ENCODE assay signal across 31 cellular contexts in the genomic region with DNA sequence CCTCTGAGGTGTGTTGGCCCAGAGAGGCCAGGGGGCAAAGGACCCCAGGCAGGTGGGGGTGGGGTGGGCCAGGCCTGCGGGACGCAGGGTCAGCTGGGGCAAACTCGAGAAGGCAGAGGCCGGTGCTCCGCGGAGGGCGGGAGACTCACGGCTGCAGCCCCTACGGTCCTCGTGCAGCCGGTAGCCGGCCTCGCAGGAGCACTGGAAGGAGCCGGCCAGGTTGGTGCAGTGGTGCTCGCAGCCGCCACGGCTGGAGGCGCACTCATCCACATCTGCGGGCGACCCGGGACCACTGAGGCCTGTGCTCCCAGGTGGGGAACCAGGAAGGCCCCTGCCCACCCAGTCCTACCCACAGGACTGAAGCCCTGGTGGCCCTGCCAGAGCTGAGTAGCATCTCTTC. TPM values are rescaled to one million over a fixed set of nuclear protein-coding genes. Genes with fewer than 3 reads are reported as not detected.
A peak's percentile ranks its signal among the peaks of the same experiment; 100 is the strongest.
DNase-seq lines count a peak whose midpoint lies in the region; ATAC-seq and TF ChIP-seq lines count a peak whose summit lies in the region.
"Had no signal": no experiment of that assay in that cellular context is flagged by ENCODE, and none has a peak within 500 bp of the region (broad histone marks: within the 10 kb centered on the region; RNA-seq: fewer than 3 reads in every experiment).

No MANE protein-coding gene starts in this region.

- no peak for TF ChIP-seq CTCF in HCT116 (IDR thresholded peaks at IDR 0.05 in 2 of 3, conservative IDR thresholded peaks at IDR 0.05 in 1 of 3; ENCODE audit: borderline replicate concordance in 1 of 3, insufficient read depth in 1 of 3, low read depth in 2 of 3, low read length in 2 of 3)
- no peak for TF ChIP-seq CTCF in Calu3 (IDR thresholded peaks at IDR 0.05; ENCODE audit: unreplicated experiment)

- H4K91ac ChIP-seq in neuronal stem cell (ENCODE audit: low read depth, low read length, poor library complexity) = no peak overlapping the region

- ATAC-seq in HCT116 (peak; percentile 34; the same call in 1 of the 2 replicates), GM21717 (IDR thresholded peaks at IDR 0.05; ENCODE audit: unreplicated experiment) (no peak), GM18517 (IDR thresholded peaks at IDR 0.05; ENCODE audit: unreplicated experiment) (no peak)
- ATAC-seq: CD8-positive, alpha-beta T cell had no signal

- H3K4me2 ChIP-seq in BLaER1 (0 out of 2 replicates have a peak overlapping the region, but pooled peaks have one; percentile 41), HCT116 (ENCODE audit: low read length) (peak overlapping the region; percentile 78), neuronal stem cell (ENCODE audit: insufficient read depth, low read length, poor library complexity, severe bottlenecking) (no peak overlapping the region)
- H3K4me2 ChIP-seq: A549 had no signal

- H3K23ac ChIP-seq in neuronal stem cell (ENCODE audit: low read depth, low read length, poor library complexity) = peak overlapping the region; percentile 89

- H2AK5ac ChIP-seq in neuronal stem cell (ENCODE audit: low read depth, low read length) = no peak overlapping the region

- H3K4ac ChIP-seq in neuronal stem cell (ENCODE audit: low read length) = no peak overlapping the region

- peaks cover 51% of the 10 kb centered on the region for H3K4me1 ChIP-seq in BLaER1
- peaks cover 15 to 61% of the 10 kb centered on the region in 2 experiments for H3K4me1 ChIP-seq in HCT116 (ENCODE audit: control insufficient read depth in 1 of 2, insufficient read depth in 2 of 2, low read length in 2 of 2)
- no peaks in the 10 kb centered on the region for H3K4me1 ChIP-seq in neuronal stem cell (ENCODE audit: control insufficient read depth in 2 of 2, insufficient read depth in 1 of 2, low read depth in 1 of 2, low read length in 2 of 2)
- H3K4me1 ChIP-seq: BE2C, Caco-2 had no signal

- no peak for TF ChIP-seq RAD21 in HCT116 (IDR thresholded peaks at IDR 0.05; ENCODE audit: low read depth)

- H3K36me3 ChIP-seq in BLaER1 (peaks cover 44% of the 10 kb centered on the region), HCT116 (ENCODE audit: control insufficient read depth in 1 of 2, insufficient read depth in 2 of 2, low read length in 2 of 2) (no peaks in the 10 kb centered on the region), neuronal stem cell (replicated peaks in 1 of 2; ENCODE audit: control insufficient read depth in 2 of 2, insufficient read depth in 2 of 2, low read length in 2 of 2) (no peaks in the 10 kb centered on the region)
- H3K36me3 ChIP-seq: BE2C had no signal

- peaks cover 6% of the 10 kb centered on the region for H3K79me1 ChIP-seq in neuronal stem cell (ENCODE audit: low read depth, low read length)

- H4K20me1 ChIP-seq in BLaER1 = peaks cover 80% of the 10 kb centered on the region
- no peaks in the 10 kb centered on the region for H4K20me1 ChIP-seq in HCT116 (ENCODE audit: insufficient read depth)

- no peak overlapping the region for H3K18ac ChIP-seq in neuronal stem cell (ENCODE audit: low read length)

- H3K14ac ChIP-seq in neuronal stem cell (ENCODE audit: low read length) = no peak overlapping the region

- TF ChIP-seq POLR2A in HCT116 (IDR thresholded peaks at IDR 0.05; ENCODE audit: borderline replicate concordance, extremely low read depth, insufficient read depth, insufficient read length) = no peak

- CTCF ChIA-PET in HCT116 (lab: Charles Lee) (no interaction called here), Calu3 (lab: Charles Lee) (no interaction called here)

- H4K8ac ChIP-seq in neuronal stem cell (ENCODE audit: low read depth, low read length) = peak overlapping the region; percentile 43

- H3K9me3 Mint-ChIP-seq in Calu3 (ENCODE audit: low read depth, unreplicated experiment) = no peaks in the 10 kb centered on the region
- H3K9me3 Mint-ChIP-seq: CD4-positive, alpha-beta T cell; CD4-positive, CD25-positive, alpha-beta regulatory T cell; CD8-positive, alpha-beta memory T cell; CD8-positive, alpha-beta T cell had no signal

- no peak overlapping the region for H3K27ac ChIP-seq in BLaER1
- peak overlapping the region; percentile 50 for H3K27ac ChIP-seq in HCT116 (ENCODE audit: low read depth, low read length)
- no peak overlapping the region for H3K27ac ChIP-seq in neuronal stem cell (replicated peaks; ENCODE audit: low read length)
- H3K27ac ChIP-seq: 22Rv1; BLaER1 treated with 17β-estradiol and CSF1 and Interleukin-3, amounts not matched to agents 10 nM and 100 nM; C4-2B had no signal

- H2BK15ac ChIP-seq in neuronal stem cell (ENCODE audit: low read length) = no peak overlapping the region

- H2BK5ac ChIP-seq in neuronal stem cell (ENCODE audit: low read length) = no peak overlapping the region

- H2AFZ ChIP-seq in HCT116 (ENCODE audit: low read depth, low read length, poor library complexity, severe bottlenecking) (no peak overlapping the region), neuronal stem cell (ENCODE audit: low read length) (no peak overlapping the region)

- no peak overlapping the region for H3K4me3 ChIP-seq in BLaER1
- peak overlapping the region in 1 of 2 experiments; percentile 41; a peak in 2 of 4 replicates for H3K4me3 ChIP-seq in HCT116 (replicated peaks in 1 of 2; ENCODE audit: low read depth in 1 of 2, low read length in 2 of 2)
- H3K4me3 ChIP-seq in neuronal stem cell (ENCODE audit: low read length in 2 of 2) = no peak overlapping the region
- H3K4me3 ChIP-seq: A549; BLaER1 treated with 17β-estradiol and CSF1 and Interleukin-3, amounts not matched to agents 10 nM and 100 nM had no signal

- H3K4me1 Mint-ChIP-seq in Calu3 (ENCODE audit: low read depth, unreplicated experiment) = no peaks in the 10 kb centered on the region
- H3K4me1 Mint-ChIP-seq: B cell; CD14-positive monocyte; CD8-positive, alpha-beta memory T cell had no signal

- WGBS in neuronal stem cell (ENCODE audit: extremely low coverage in 2 of 2, insufficient read length in 2 of 2, insufficient replicate concordance in 1 of 2), 2 donors = no CpG with 5 or more reads among the region's 21 CpGs

- no peaks in the 10 kb centered on the region for H3K79me2 ChIP-seq in HCT116 (ENCODE audit: insufficient read depth, low read length)

- H2BK12ac ChIP-seq in neuronal stem cell (ENCODE audit: low read length) = peak overlapping the region; percentile 73

- H3K9me3 ChIP-seq in BLaER1 = no peaks in the 10 kb centered on the region
- no peaks in the 10 kb centered on the region for H3K9me3 ChIP-seq in HCT116 (ENCODE audit: control insufficient read depth in 1 of 2, insufficient read depth in 1 of 2, low read depth in 1 of 2, low read length in 2 of 2)
- H3K9me3 ChIP-seq in neuronal stem cell (replicated peaks in 1 of 2; ENCODE audit: control insufficient read depth in 2 of 2, insufficient read depth in 1 of 2, low read depth in 1 of 2, low read length in 2 of 2) = no peaks in the 10 kb centered on the region
- H3K9me3 ChIP-seq: A549, BE2C, Caco-2 had no signal

- intact Hi-C loops in HCT116 (cut with micrococcal nuclease) = loop anchor here (2.0 kb wide), 1 partner anchor 21 kb away; no protein-coding TSS in a partner anchor
- intact Hi-C loops in Calu3 (cut with micrococcal nuclease; ENCODE audit: unreplicated experiment) = no loop called here

- no TSS peak for BruUV-seq in HCT116 (replicated peaks; lab: Mats Ljungman, UMichigan)
- no TSS peak for BruUV-seq in Calu3 (replicated peaks; lab: Mats Ljungman, UMichigan)

- no peaks in the 10 kb centered on the region for H3K9me2 ChIP-seq in HCT116 (ENCODE audit: insufficient read depth)

- no peak overlapping the region for H2BK120ac ChIP-seq in neuronal stem cell (ENCODE audit: low read depth, low read length)

- RAD21 ChIA-PET in HCT116 (lab: Charles Lee; ENCODE audit: low non-redundant PET in 1 of 2, low total read pairs in 2 of 2, uncharacterized antibody in 2 of 2, unreplicated experiment in 2 of 2) = no interaction called here

- H3K27me3 Mint-ChIP-seq in Calu3 (ENCODE audit: unreplicated experiment) = no peaks in the 10 kb centered on the region
- H3K27me3 Mint-ChIP-seq: B cell; CD4-positive, alpha-beta memory T cell; CD4-positive, alpha-beta T cell; CD4-positive, CD25-positive, alpha-beta regulatory T cell; CD8-positive, alpha-beta memory T cell had no signal

- no peaks in the 10 kb centered on the region for H3K36me3 Mint-ChIP-seq in Calu3 (ENCODE audit: insufficient read depth, unreplicated experiment)

- POLR2A ChIA-PET in HCT116 (lab: Charles Lee) = no interaction called here

- H3K27ac Mint-ChIP-seq in Calu3 (ENCODE audit: unreplicated experiment) = no peak overlapping the region
- H3K27ac Mint-ChIP-seq: B cell; CD14-positive monocyte; CD4-positive, alpha-beta memory T cell; CD4-positive, alpha-beta T cell; CD8-positive, alpha-beta memory T cell had no signal

- H3K4me3 Mint-ChIP-seq in Calu3 (ENCODE audit: low read depth, unreplicated experiment) = no peak overlapping the region
- H3K4me3 Mint-ChIP-seq: B cell; CD14-positive monocyte; CD4-positive, alpha-beta memory T cell; CD4-positive, alpha-beta T cell; CD4-positive, CD25-positive, alpha-beta regulatory T cell; CD8-positive, alpha-beta memory T cell; CD8-positive, alpha-beta T cell had no signal

- DNase-seq in HCT116 (ENCODE audit: low read depth, low spot score) = no peak
- no peak for DNase-seq in neuronal stem cell (ENCODE audit: low spot score)
- no peak for DNase-seq in Calu3
- DNase-seq: 8988T; ACHN; AML-193; BE2C; Caco-2; CD4-positive, alpha-beta memory T cell; CD4-positive, alpha-beta T cell; CD4-positive, CD25-positive, alpha-beta regulatory T cell; CD8-positive, alpha-beta memory T cell; CD8-positive, alpha-beta T cell; COR-L47; DMS 273 treated with DMSO at 0.1 percent for 48 hours; DMS153; DMS53; DMS79; DMS79 treated with DMSO at 0.1 percent for 48 hours; DND-41; EL had no signal

- H3K27me3 ChIP-seq in BLaER1 (no peaks in the 10 kb centered on the region), HCT116 (ENCODE audit: insufficient read depth, low read length) (no peaks in the 10 kb centered on the region), neuronal stem cell (ENCODE audit: control insufficient read depth in 3 of 3, insufficient read depth in 3 of 3, low read depth in 1 of 3, low read length in 3 of 3) (no peaks in the 10 kb centered on the region)
- H3K27me3 ChIP-seq: BE2C; BLaER1 treated with 17β-estradiol and CSF1 and Interleukin-3, amounts not matched to agents 10 nM and 100 nM had no signal

- H3K9ac ChIP-seq in BLaER1 (no peak overlapping the region), HCT116 (ENCODE audit: low read length) (peak overlapping the region; percentile 61), neuronal stem cell (ENCODE audit: low read depth, low read length, poor library complexity) (no peak overlapping the region)

TF ChIP-seq in HCT116, 20 proteins besides CTCF, POLR2A, EP300 and RAD21 (continues in another document):
- TF ChIP-seq SRF (IDR thresholded peaks at IDR 0.05; ENCODE audit: low read depth) (no peak), SIN3A (IDR thresholded peaks at IDR 0.05; ENCODE audit: low read depth) (no peak), EZH2 (IDR thresholded peaks at IDR 0.05) (no peak), SP1 (IDR thresholded peaks at IDR 0.05; ENCODE audit: low read depth) (no peak), EZH2phosphoT487 (IDR thresholded peaks at IDR 0.05; ENCODE audit: borderline replicate concordance) (no peak)

RNA-seq across cellular contexts. Expression of a gene that starts 55.3 kb away (rescaled TPM):
- total RNA-seq in HCT116 (2021; ENCODE audit: unreplicated experiment) (37.4 TPM), Calu3 (2022) (24.2 and 28.0 TPM in 2 replicates)
- polyA plus RNA-seq in HCT116 (2012) = 29.5 and 34.9 TPM in 2 replicates
- polyA plus RNA-seq in neuronal stem cell (2013, experiment 1 of 2) = 1.5 TPM
- polyA plus RNA-seq in neuronal stem cell (2013, experiment 2 of 2) = 1.4 TPM
- total RNA-seq: CD4-positive, CD25-positive, alpha-beta regulatory T cell; CD8-positive, alpha-beta memory T cell; CD8-positive, alpha-beta T cell had no signal
- polyA plus RNA-seq: AG04450; CD14-positive monocyte; CD4-positive, CD25-positive, alpha-beta regulatory T cell had no signal
